In the genomic region with DNA sequence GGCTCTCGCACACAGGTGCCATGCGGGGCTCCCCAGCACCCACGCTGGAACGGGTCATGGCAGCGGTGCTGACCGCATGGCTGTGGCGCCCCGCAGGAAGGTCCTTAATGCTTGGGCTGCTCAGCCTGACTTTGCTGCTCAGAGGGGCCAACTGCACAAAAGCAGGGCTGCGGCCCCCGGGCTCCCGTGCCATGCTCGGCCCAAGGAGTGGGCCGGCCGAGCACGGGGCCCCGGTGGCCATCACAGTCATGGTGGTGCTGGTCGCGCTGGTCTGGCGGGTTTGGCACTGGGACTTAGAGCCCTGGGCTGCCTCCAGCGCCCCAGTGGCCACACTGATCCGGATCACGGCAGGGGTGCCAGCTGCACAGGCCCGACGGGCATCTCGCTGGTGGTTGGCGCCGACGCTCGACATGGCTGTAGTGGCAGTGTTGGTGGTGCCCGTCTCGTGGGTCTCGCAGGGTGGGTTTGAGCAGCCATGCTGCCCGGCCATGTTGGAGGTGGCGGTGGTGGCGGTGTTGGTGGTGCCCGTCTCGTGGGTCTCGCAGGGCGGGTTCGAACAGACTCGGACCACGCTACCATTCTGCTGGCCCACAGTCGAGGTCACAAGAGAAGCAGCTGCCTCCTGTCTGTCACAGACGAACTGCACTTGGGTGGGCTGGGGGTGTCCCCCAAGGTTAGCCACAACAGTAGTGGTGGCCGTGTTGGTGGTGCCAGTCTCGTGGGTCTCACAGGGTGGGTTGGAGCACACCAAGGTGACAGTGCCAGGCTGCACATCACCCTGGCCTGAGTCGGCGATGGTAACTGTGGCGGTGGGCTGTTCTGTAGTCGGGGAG, we compare ENCODE assay signal across 26 cellular contexts. TPM values are rescaled to one million over a fixed set of nuclear protein-coding genes. Genes with fewer than 3 reads are reported as not detected.
DNase-seq lines count a peak whose midpoint lies in the region; ATAC-seq and TF ChIP-seq lines count a peak whose summit lies in the region.
"Had no signal": no experiment of that assay in that cellular context is flagged by ENCODE, and none has a peak within 500 bp of the region (broad histone marks: within the 10 kb centered on the region; RNA-seq: fewer than 3 reads in every experiment).

No MANE protein-coding gene starts in this region.

- BruUV-seq in OCI-LY7 (replicated peaks; lab: Mats Ljungman, UMichigan), result TSS peak; percentile 52

- peaks cover 31% of the 10 kb centered on the region for H3K36me3 Mint-ChIP-seq in activated CD8-positive, alpha-beta memory T cell treated with anti-CD3 and anti-CD28 coated beads, Interleukin-2, amount 10 ng/mL, durations not matched to agents 7 days and 5 days

- no peaks in the 10 kb centered on the region for H4K20me1 ChIP-seq in OCI-LY7 (ENCODE audit: insufficient read depth, low read length)
- H4K20me1 ChIP-seq in Karpas-422 (ENCODE audit: insufficient read depth, low read depth, low read length), result 0 out of 2 replicates have a peak, but pooled peaks cover 4% of the 10 kb centered on the region

- H3K9me2 ChIP-seq in OCI-LY7 (ENCODE audit: insufficient read depth, low read length) (no peaks in the 10 kb centered on the region), Karpas-422 (replicated peaks; ENCODE audit: insufficient read depth, low read length) (no peaks in the 10 kb centered on the region)

- H3K79me2 ChIP-seq in OCI-LY7 (ENCODE audit: insufficient read depth, low read depth, low read length) (no peaks in the 10 kb centered on the region), Karpas-422 (ENCODE audit: low read length) (no peaks in the 10 kb centered on the region)
- H3K79me2 ChIP-seq: parathyroid adenoma had no signal

- no peaks in the 10 kb centered on the region for H3K9me3 Mint-ChIP-seq in activated CD8-positive, alpha-beta memory T cell treated with anti-CD3 and anti-CD28 coated beads, Interleukin-2, amount 10 ng/mL, durations not matched to agents 7 days and 5 days (ENCODE audit: low read depth)
- H3K9me3 Mint-ChIP-seq: GM23338; nephron progenitor cell; T-helper 2 cell treated with Interferon-gamma antibody and Interleukin-4, amounts not matched to agents 5 μg/mL and 100 μg/mL, for 36 hours had no signal

- H3K9ac ChIP-seq in stomach smooth muscle (ENCODE audit: low read length in 2 of 2) (no peak overlapping the region), Karpas-422 (ENCODE audit: low read length) (no peak overlapping the region)
- H3K9ac ChIP-seq: parathyroid adenoma had no signal

- no peak overlapping the region for H3K27ac ChIP-seq in OCI-LY7 (ENCODE audit: low read depth, low read length, poor library complexity, severe bottlenecking)
- peak overlapping the region; percentile 95 for H3K27ac ChIP-seq in stomach smooth muscle (ENCODE audit: low read length)
- H3K27ac ChIP-seq in Karpas-422 (ENCODE audit: low read length), result no peak overlapping the region
- H3K27ac ChIP-seq: A549, colonic mucosa, parathyroid adenoma, right lobe of liver, upper lobe of left lung, VCaP had no signal

- TF ChIP-seq CTCF in OCI-LY7 (conservative IDR thresholded peaks at IDR 0.05; ENCODE audit: low read length), result no peak

- peak overlapping the region; percentile 36 for H3K27ac Mint-ChIP-seq in activated CD8-positive, alpha-beta memory T cell treated with anti-CD3 and anti-CD28 coated beads, Interleukin-2, amount 10 ng/mL, durations not matched to agents 7 days and 5 days
- H3K27ac Mint-ChIP-seq: GM23338; T-helper 2 cell treated with Interferon-gamma antibody and Interleukin-4, amounts not matched to agents 5 μg/mL and 100 μg/mL, for 36 hours had no signal

- peaks cover 99% of the 10 kb centered on the region for H3K36me3 ChIP-seq in OCI-LY7 (ENCODE audit: insufficient read depth, low read length)
- peaks cover 22 to 36% of the 10 kb centered on the region in 2 donors for H3K36me3 ChIP-seq in stomach smooth muscle (ENCODE audit: control insufficient read depth in 2 of 2, insufficient read depth in 2 of 2, low read length in 2 of 2)
- peaks cover 11% of the 10 kb centered on the region for H3K36me3 ChIP-seq in Karpas-422 (ENCODE audit: insufficient read depth, low read length)

- H3K9me3 ChIP-seq in OCI-LY7 (ENCODE audit: low read length), result no peaks in the 10 kb centered on the region
- no peaks in the 10 kb centered on the region for H3K9me3 ChIP-seq in stomach smooth muscle (ENCODE audit: control insufficient read depth in 2 of 2, low read length in 2 of 2)
- no peaks in the 10 kb centered on the region for H3K9me3 ChIP-seq in Karpas-422 (ENCODE audit: low read length)
- H3K9me3 ChIP-seq: A549, BE2C, colonic mucosa, right lobe of liver, upper lobe of left lung had no signal

- CTCF ChIA-PET in activated CD8-positive, alpha-beta memory T cell treated with anti-CD3 and anti-CD28 coated beads, Interleukin-2, amount 10 ng/mL, durations not matched to agents 7 days and 5 days (lab: Charles Lee), result no interaction called here
- CTCF ChIA-PET in OCI-LY7 (lab: Charles Lee; ENCODE audit: unreplicated experiment), result no interaction called here

- H3K4me2 ChIP-seq in OCI-LY7 (ENCODE audit: low read length), result no peak overlapping the region
- H3K4me2 ChIP-seq in Karpas-422 (ENCODE audit: low read depth, low read length, poor library complexity, severe bottlenecking), result no peak overlapping the region
- H3K4me2 ChIP-seq: A549, GM23338 had no signal

- H3K27me3 Mint-ChIP-seq in activated CD8-positive, alpha-beta memory T cell treated with anti-CD3 and anti-CD28 coated beads, Interleukin-2, amount 10 ng/mL, durations not matched to agents 7 days and 5 days, result no peaks in the 10 kb centered on the region

- ATAC-seq in activated CD8-positive, alpha-beta memory T cell treated with anti-CD3 and anti-CD28 coated beads, Interleukin-2, amount 10 ng/mL, durations not matched to agents 7 days and 5 days, result no peak
- ATAC-seq in left lobe of liver (peak; percentile 7), HG02885 (IDR thresholded peaks at IDR 0.05; ENCODE audit: poor library complexity, unreplicated experiment) (no peak)
- ATAC-seq: GM23338 had no signal

- no peaks in the 10 kb centered on the region for H3K4me1 ChIP-seq in OCI-LY7 (ENCODE audit: insufficient read depth, low read length, poor library complexity, severe bottlenecking)
- H3K4me1 ChIP-seq in stomach smooth muscle (ENCODE audit: control insufficient read depth, insufficient read depth, low read length), result peaks cover 58% of the 10 kb centered on the region
- no peaks in the 10 kb centered on the region for H3K4me1 ChIP-seq in Karpas-422 (ENCODE audit: low read length)
- H3K4me1 ChIP-seq: colonic mucosa, parathyroid adenoma, right lobe of liver had no signal

- H2AFZ ChIP-seq in OCI-LY7 (ENCODE audit: low read length), result no peak overlapping the region
- no peak overlapping the region for H2AFZ ChIP-seq in Karpas-422 (ENCODE audit: low read length)
- H2AFZ ChIP-seq: GM23338, parathyroid adenoma had no signal

- intact Hi-C loops in OCI-LY7 (cut with micrococcal nuclease; ENCODE audit: unreplicated experiment), result no loop called here

- peaks cover 28% of the 10 kb centered on the region for H3K4me1 Mint-ChIP-seq in activated CD8-positive, alpha-beta memory T cell treated with anti-CD3 and anti-CD28 coated beads, Interleukin-2, amount 10 ng/mL, durations not matched to agents 7 days and 5 days

- H3K4me3 ChIP-seq in OCI-LY7 (ENCODE audit: low read depth, low read length, poor library complexity, severe bottlenecking), result no peak overlapping the region
- H3K4me3 ChIP-seq in stomach smooth muscle (ENCODE audit: low read length in 2 of 2), result peak overlapping the region in 1 of 2 donors; percentile 67
- no peak overlapping the region for H3K4me3 ChIP-seq in Karpas-422 (ENCODE audit: low read length)
- H3K4me3 ChIP-seq: A549, colonic mucosa, GM23338, right lobe of liver, upper lobe of left lung had no signal

- DNase-seq in activated CD8-positive, alpha-beta memory T cell treated with anti-CD3 and anti-CD28 coated beads, Interleukin-2, amount 10 ng/mL, durations not matched to agents 7 days and 5 days, result no peak
- DNase-seq in activated CD8-positive, alpha-beta memory T cell treated with anti-CD3 and anti-CD28 coated beads, Interleukin-2, amount 50 U/mL, for 4 hours, result no peak
- DNase-seq in OCI-LY7 (ENCODE audit: low spot score) (no peak), left lobe of liver (ENCODE audit: low spot score) (no peak), NCI-H1694 (lab: John Stamatoyannopoulos, UW) (no peak), Karpas-422 (no peak)
- DNase-seq: activated CD4-positive, alpha-beta T cell treated with anti-CD3 and anti-CD28 coated beads, Interleukin-2, amount 50 U/mL, for 1 hour; activated gamma-delta T cell treated with Interleukin-2 at 50 U/mL for 16 hours; BE2C; colonic mucosa; COR-L47; DND-41; islet precursor cell; NCI-H187; NCI-H526 treated with DMSO at 0.1 percent for 48 hours; nephron progenitor cell; stimulated activated CD4-positive, alpha-beta T cell treated with anti-CD3 and anti-CD28 coated beads, Interleukin-15, amount 100 ng/mL, for 24 hours; upper lobe of left lung had no signal

- H3K4me3 Mint-ChIP-seq in activated CD8-positive, alpha-beta memory T cell treated with anti-CD3 and anti-CD28 coated beads, Interleukin-2, amount 10 ng/mL, durations not matched to agents 7 days and 5 days, result no peak overlapping the region
- H3K4me3 Mint-ChIP-seq: GM23338; nephron progenitor cell; T-helper 2 cell treated with Interferon-gamma antibody and Interleukin-4, amounts not matched to agents 5 μg/mL and 100 μg/mL, for 36 hours had no signal

- POLR2A ChIA-PET in OCI-LY7 (lab: Charles Lee), result no interaction called here

- H3K27me3 ChIP-seq in stomach smooth muscle (ENCODE audit: control insufficient read depth in 1 of 2, insufficient read depth in 2 of 2, low read length in 2 of 2) (no peaks in the 10 kb centered on the region), Karpas-422 (ENCODE audit: low read length) (no peaks in the 10 kb centered on the region)
- H3K27me3 ChIP-seq: BE2C, colonic mucosa, right lobe of liver, upper lobe of left lung had no signal

RNA-seq across cellular contexts. Expression of gene RENBP, which starts 10.4 kb away (rescaled TPM):
- total RNA-seq in activated CD8-positive, alpha-beta memory T cell treated with anti-CD3 and anti-CD28 coated beads, Interleukin-2, amount 10 ng/mL, durations not matched to agents 7 days and 5 days, result 1 to 10 TPM; 6.8 to 7.5 TPM
- 2.8 and 3.6 TPM in 2 replicates for total RNA-seq in OCI-LY7 (2014; rRNA removed; shearing (Covaris generic))
- 6.2 and 6.8 TPM in 2 replicates for total RNA-seq in OCI-LY7 (2022)
- 5.5 TPM for total RNA-seq in left lobe of liver
- 0.22 and 0.26 TPM in 2 replicates for total RNA-seq in Karpas-422 (2014; rRNA removed; shearing (Covaris generic); ENCODE audit: low replicate concordance)

RNA-seq across cellular contexts. Expression of gene HCFC1, which starts 16.8 kb away (rescaled TPM):
- 100 to 1,000 TPM; 136 to 138 TPM for total RNA-seq in activated CD8-positive, alpha-beta memory T cell treated with anti-CD3 and anti-CD28 coated beads, Interleukin-2, amount 10 ng/mL, durations not matched to agents 7 days and 5 days
- 51.9 and 64.2 TPM in 2 replicates for total RNA-seq in OCI-LY7 (2014; rRNA removed; shearing (Covaris generic))
- total RNA-seq in OCI-LY7 (2022), result 134 TPM in 2 replicates
- 17.2 TPM for total RNA-seq in left lobe of liver
- 16.8 and 29.4 TPM in 2 replicates for total RNA-seq in Karpas-422 (2014; rRNA removed; shearing (Covaris generic); ENCODE audit: low replicate concordance)

RNA-seq across cellular contexts. Expression of gene TMEM187, which starts 17.7 kb away (rescaled TPM):
- total RNA-seq in activated CD8-positive, alpha-beta memory T cell treated with anti-CD3 and anti-CD28 coated beads, Interleukin-2, amount 10 ng/mL, durations not matched to agents 7 days and 5 days, result 10 to 100 TPM in 1 of 2 experiments, 1 to 10 TPM in 1; 8.6 to 10.7 TPM
- total RNA-seq in OCI-LY7 (2014; rRNA removed; shearing (Covaris generic)), result 0.85 and 1.4 TPM in 2 replicates
- 3.2 and 4.5 TPM in 2 replicates for total RNA-seq in OCI-LY7 (2022)
- 11.6 TPM for total RNA-seq in left lobe of liver
- 1.5 and 3.9 TPM in 2 replicates for total RNA-seq in Karpas-422 (2014; rRNA removed; shearing (Covaris generic); ENCODE audit: low replicate concordance)

RNA-seq across cellular contexts. Expression of gene NAA10, which starts 20.0 kb away (rescaled TPM):
- total RNA-seq in activated CD8-positive, alpha-beta memory T cell treated with anti-CD3 and anti-CD28 coated beads, Interleukin-2, amount 10 ng/mL, durations not matched to agents 7 days and 5 days, result 100 to 1,000 TPM in 1 of 2 experiments, 10 to 100 TPM in 1; 92.8 to 115 TPM
- total RNA-seq in OCI-LY7 (2014; rRNA removed; shearing (Covaris generic)), result 77.5 and 82.7 TPM in 2 replicates
- total RNA-seq in OCI-LY7 (2022), result 90.5 and 105 TPM in 2 replicates
- 38.0 TPM for total RNA-seq in left lobe of liver
- total RNA-seq in Karpas-422 (2014; rRNA removed; shearing (Covaris generic); ENCODE audit: low replicate concordance), result 103 and 144 TPM in 2 replicates

RNA-seq across cellular contexts. Expression of gene ARHGAP4, which starts 28.8 kb away (rescaled TPM):
- total RNA-seq in activated CD8-positive, alpha-beta memory T cell treated with anti-CD3 and anti-CD28 coated beads, Interleukin-2, amount 10 ng/mL, durations not matched to agents 7 days and 5 days, result 100 to 1,000 TPM; 188 to 300 TPM
- 126 and 127 TPM in 2 replicates for total RNA-seq in OCI-LY7 (2014; rRNA removed; shearing (Covaris generic))
- total RNA-seq in OCI-LY7 (2022) (119 and 128 TPM in 2 replicates), left lobe of liver (8.1 TPM)
- 104 and 218 TPM in 2 replicates for total RNA-seq in Karpas-422 (2014; rRNA removed; shearing (Covaris generic); ENCODE audit: low replicate concordance)
